In genomic region chr7:78359836-78360235, GRCh38 we compare ENCODE assay signal across 7 cellular contexts.
"Had no signal": no experiment of that assay in that cellular context is flagged by ENCODE, and none has a peak within 500 bp of the region (broad histone marks: within the 10 kb centered on the region; RNA-seq: fewer than 3 reads in every experiment).

No MANE protein-coding gene starts in this region.

- H3K27ac ChIP-seq: HL-60 had no signal

- FAIRE-seq: HepG2, HTR-8/SVneo, K562 had no signal

- H3K4me3 ChIP-seq: K562 had no signal

- ATAC-seq: HepG2, K562 had no signal

- DNase-seq: IMR-90, KBM-7, KG1 had no signal
